In genomic region chr19:38850231-38850975, GRCh38 we compare ENCODE assay signal across 1 cellular context.
TF ChIP-seq lines count a peak whose summit lies in the region.

No MANE protein-coding gene starts in this region.

TF ChIP-seq in HEK293, 187 proteins besides CTCF, POLR2A, EP300 and RAD21 (continued from another document and continues in another):
- TF ChIP-seq KLF9 (tag by site-specific recombination; IDR thresholded peaks at IDR 0.05; ENCODE audit: low read depth) = peak; percentile 63; the same call in 1 of the 2 replicates
- TF ChIP-seq ZFHX2 (tag by site-specific recombination; conservative IDR thresholded peaks at IDR 0.05) = no peak
- no peak for TF ChIP-seq MEIS1 (CRISPR knock-in tag; IDR thresholded peaks at IDR 0.05; ENCODE audit: borderline replicate concordance)
- TF ChIP-seq ZNF664 (tag by site-specific recombination; IDR thresholded peaks at IDR 0.05) = peak; percentile 63
- TF ChIP-seq ZNF10 (tag by site-specific recombination; IDR thresholded peaks at IDR 0.05) = peak; percentile 17; the same call in 1 of the 2 replicates
- peak; percentile 90 for TF ChIP-seq ZNF660 (tag by site-specific recombination; IDR thresholded peaks at IDR 0.05)
- TF ChIP-seq ZNF610 (tag by site-specific recombination; IDR thresholded peaks at IDR 0.05; ENCODE audit: borderline replicate concordance) = peak; percentile 78; the same call in 1 of the 2 replicates
- TF ChIP-seq, protein P1, sequence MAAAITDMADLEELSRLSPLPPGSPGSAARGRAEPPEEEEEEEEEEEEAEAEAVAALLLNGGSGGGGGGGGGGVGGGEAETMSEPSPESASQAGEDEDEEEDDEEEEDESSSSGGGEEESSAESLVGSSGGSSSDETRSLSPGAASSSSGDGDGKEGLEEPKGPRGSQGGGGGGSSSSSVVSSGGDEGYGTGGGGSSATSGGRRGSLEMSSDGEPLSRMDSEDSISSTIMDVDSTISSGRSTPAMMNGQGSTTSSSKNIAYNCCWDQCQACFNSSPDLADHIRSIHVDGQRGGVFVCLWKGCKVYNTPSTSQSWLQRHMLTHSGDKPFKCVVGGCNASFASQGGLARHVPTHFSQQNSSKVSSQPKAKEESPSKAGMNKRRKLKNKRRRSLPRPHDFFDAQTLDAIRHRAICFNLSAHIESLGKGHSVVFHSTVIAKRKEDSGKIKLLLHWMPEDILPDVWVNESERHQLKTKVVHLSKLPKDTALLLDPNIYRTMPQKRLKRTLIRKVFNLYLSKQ (tag by site-specific recombination; IDR thresholded peaks at IDR 0.05; ENCODE audit: borderline replicate concordance) = no peak
- TF ChIP-seq, protein P2, sequence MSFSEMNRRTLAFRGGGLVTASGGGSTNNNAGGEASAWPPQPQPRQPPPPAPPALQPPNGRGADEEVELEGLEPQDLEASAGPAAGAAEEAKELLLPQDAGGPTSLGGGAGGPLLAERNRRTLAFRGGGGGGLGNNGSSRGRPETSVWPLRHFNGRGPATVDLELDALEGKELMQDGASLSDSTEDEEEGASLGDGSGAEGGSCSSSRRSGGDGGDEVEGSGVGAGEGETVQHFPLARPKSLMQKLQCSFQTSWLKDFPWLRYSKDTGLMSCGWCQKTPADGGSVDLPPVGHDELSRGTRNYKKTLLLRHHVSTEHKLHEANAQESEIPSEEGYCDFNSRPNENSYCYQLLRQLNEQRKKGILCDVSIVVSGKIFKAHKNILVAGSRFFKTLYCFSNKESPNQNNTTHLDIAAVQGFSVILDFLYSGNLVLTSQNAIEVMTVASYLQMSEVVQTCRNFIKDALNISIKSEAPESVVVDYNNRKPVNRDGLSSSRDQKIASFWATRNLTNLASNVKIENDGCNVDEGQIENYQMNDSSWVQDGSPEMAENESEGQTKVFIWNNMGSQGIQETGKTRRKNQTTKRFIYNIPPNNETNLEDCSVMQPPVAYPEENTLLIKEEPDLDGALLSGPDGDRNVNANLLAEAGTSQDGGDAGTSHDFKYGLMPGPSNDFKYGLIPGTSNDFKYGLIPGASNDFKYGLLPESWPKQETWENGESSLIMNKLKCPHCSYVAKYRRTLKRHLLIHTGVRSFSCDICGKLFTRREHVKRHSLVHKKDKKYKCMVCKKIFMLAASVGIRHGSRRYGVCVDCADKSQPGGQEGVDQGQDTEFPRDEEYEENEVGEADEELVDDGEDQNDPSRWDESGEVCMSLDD (tag by site-specific recombination; IDR thresholded peaks at IDR 0.05) = no peak
- no peak for TF ChIP-seq TCF7L2 (IDR thresholded peaks at IDR 0.05; ENCODE audit: borderline replicate concordance, low read depth, low read length)
- TF ChIP-seq ZNF169 (tag by site-specific recombination; IDR thresholded peaks at IDR 0.05) = no peak
- TF ChIP-seq ZNF692 (tag by site-specific recombination; IDR thresholded peaks at IDR 0.05) = peak; percentile 58
- peak; percentile 99 for TF ChIP-seq ZNF629 (tag by site-specific recombination; IDR thresholded peaks at IDR 0.05)
- no peak for TF ChIP-seq ZNF549 (tag by site-specific recombination; IDR thresholded peaks at IDR 0.05)
- peak; percentile 81; the same call in 1 of the 2 replicates for TF ChIP-seq ZNF2 (tag by site-specific recombination; IDR thresholded peaks at IDR 0.05)
- TF ChIP-seq, protein P3, sequence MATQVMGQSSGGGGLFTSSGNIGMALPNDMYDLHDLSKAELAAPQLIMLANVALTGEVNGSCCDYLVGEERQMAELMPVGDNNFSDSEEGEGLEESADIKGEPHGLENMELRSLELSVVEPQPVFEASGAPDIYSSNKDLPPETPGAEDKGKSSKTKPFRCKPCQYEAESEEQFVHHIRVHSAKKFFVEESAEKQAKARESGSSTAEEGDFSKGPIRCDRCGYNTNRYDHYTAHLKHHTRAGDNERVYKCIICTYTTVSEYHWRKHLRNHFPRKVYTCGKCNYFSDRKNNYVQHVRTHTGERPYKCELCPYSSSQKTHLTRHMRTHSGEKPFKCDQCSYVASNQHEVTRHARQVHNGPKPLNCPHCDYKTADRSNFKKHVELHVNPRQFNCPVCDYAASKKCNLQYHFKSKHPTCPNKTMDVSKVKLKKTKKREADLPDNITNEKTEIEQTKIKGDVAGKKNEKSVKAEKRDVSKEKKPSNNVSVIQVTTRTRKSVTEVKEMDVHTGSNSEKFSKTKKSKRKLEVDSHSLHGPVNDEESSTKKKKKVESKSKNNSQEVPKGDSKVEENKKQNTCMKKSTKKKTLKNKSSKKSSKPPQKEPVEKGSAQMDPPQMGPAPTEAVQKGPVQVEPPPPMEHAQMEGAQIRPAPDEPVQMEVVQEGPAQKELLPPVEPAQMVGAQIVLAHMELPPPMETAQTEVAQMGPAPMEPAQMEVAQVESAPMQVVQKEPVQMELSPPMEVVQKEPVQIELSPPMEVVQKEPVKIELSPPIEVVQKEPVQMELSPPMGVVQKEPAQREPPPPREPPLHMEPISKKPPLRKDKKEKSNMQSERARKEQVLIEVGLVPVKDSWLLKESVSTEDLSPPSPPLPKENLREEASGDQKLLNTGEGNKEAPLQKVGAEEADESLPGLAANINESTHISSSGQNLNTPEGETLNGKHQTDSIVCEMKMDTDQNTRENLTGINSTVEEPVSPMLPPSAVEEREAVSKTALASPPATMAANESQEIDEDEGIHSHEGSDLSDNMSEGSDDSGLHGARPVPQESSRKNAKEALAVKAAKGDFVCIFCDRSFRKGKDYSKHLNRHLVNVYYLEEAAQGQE (tag by site-specific recombination; IDR thresholded peaks at IDR 0.05) = peak; percentile 57; the same call in 1 of the 2 replicates
- TF ChIP-seq ZBTB8A (tag by site-specific recombination; IDR thresholded peaks at IDR 0.05) = peak; percentile 100
- TF ChIP-seq KLF7 (tag by site-specific recombination; IDR thresholded peaks at IDR 0.05; ENCODE audit: borderline replicate concordance) = 0 out of 2 replicates have a peak, but pooled peaks have one; percentile 71
- TF ChIP-seq ZNF121 (tag by site-specific recombination; IDR thresholded peaks at IDR 0.05) = no peak
- no peak for TF ChIP-seq ZNF350 (tag by site-specific recombination; IDR thresholded peaks at IDR 0.05)
- peak; percentile 99; the same call in 1 of the 2 replicates for TF ChIP-seq ZBTB48 (tag by site-specific recombination; IDR thresholded peaks at IDR 0.05)
- peak; percentile 94 for TF ChIP-seq ZNF341 (tag by site-specific recombination; IDR thresholded peaks at IDR 0.05; ENCODE audit: low read depth)
- no peak; the same call in 1 of the 2 replicates for TF ChIP-seq KLF16 (tag by site-specific recombination; IDR thresholded peaks at IDR 0.05)
- TF ChIP-seq, protein P4, sequence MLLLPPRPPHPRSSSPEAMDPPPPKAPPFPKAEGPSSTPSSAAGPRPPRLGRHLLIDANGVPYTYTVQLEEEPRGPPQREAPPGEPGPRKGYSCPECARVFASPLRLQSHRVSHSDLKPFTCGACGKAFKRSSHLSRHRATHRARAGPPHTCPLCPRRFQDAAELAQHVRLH (tag by site-specific recombination; IDR thresholded peaks at IDR 0.05) = 0 out of 2 replicates have a peak, but pooled peaks have one; percentile 9
- no peak for TF ChIP-seq ZNF670 (tag by site-specific recombination; IDR thresholded peaks at IDR 0.05; ENCODE audit: low read depth)
- TF ChIP-seq YY1 (tag by site-specific recombination; IDR thresholded peaks at IDR 0.05) = peak; percentile 14; the same call in 1 of the 2 replicates
- TF ChIP-seq ZNF518A (tag by site-specific recombination; conservative IDR thresholded peaks at IDR 0.05; ENCODE audit: low read depth) = peak; percentile 34; the same call in 1 of the 2 replicates
- no peak for TF ChIP-seq BCL11B (tag by site-specific recombination; IDR thresholded peaks at IDR 0.05; ENCODE audit: low read depth)
- peak; percentile 100 for TF ChIP-seq SP3 (tag by site-specific recombination; IDR thresholded peaks at IDR 0.05)
- TF ChIP-seq, protein P5, sequence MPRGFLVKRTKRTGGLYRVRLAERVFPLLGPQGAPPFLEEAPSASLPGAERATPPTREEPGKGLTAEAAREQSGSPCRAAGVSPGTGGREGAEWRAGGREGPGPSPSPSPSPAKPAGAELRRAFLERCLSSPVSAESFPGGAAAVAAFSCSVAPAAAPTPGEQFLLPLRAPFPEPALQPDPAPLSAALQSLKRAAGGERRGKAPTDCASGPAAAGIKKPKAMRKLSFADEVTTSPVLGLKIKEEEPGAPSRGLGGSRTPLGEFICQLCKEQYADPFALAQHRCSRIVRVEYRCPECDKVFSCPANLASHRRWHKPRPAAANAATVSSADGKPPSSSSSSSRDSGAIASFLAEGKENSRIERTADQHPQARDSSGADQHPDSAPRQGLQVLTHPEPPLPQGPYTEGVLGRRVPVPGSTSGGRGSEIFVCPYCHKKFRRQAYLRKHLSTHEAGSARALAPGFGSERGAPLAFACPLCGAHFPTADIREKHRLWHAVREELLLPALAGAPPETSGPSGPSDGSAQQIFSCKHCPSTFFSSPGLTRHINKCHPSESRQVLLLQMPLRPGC (tag by site-specific recombination; IDR thresholded peaks at IDR 0.05) = 0 out of 2 replicates have a peak, but pooled peaks have one; percentile 41
- TF ChIP-seq FEZF1 (tag by site-specific recombination; IDR thresholded peaks at IDR 0.05) = peak; percentile 93
- TF ChIP-seq SP7 (tag by site-specific recombination; IDR thresholded peaks at IDR 0.05) = peak; percentile 69
- peak; percentile 77 for TF ChIP-seq ZBTB11 (tag by site-specific recombination; conservative IDR thresholded peaks at IDR 0.05; ENCODE audit: low read depth)
- TF ChIP-seq ZNF362 (tag by site-specific recombination; IDR thresholded peaks at IDR 0.05) = no peak
- no peak for TF ChIP-seq ZNF791 (tag by site-specific recombination; IDR thresholded peaks at IDR 0.05)
- TF ChIP-seq IKZF3 (tag by site-specific recombination; IDR thresholded peaks at IDR 0.05) = peak; percentile 43; the same call in 1 of the 2 replicates
- TF ChIP-seq ZEB2 (tag by site-specific recombination; IDR thresholded peaks at IDR 0.05) = peak; percentile 84
- peak; percentile 90 for TF ChIP-seq ZSCAN30 (tag by site-specific recombination; IDR thresholded peaks at IDR 0.05)
